11 cellular contexts compared by ENCODE assay signal in the genomic region with DNA sequence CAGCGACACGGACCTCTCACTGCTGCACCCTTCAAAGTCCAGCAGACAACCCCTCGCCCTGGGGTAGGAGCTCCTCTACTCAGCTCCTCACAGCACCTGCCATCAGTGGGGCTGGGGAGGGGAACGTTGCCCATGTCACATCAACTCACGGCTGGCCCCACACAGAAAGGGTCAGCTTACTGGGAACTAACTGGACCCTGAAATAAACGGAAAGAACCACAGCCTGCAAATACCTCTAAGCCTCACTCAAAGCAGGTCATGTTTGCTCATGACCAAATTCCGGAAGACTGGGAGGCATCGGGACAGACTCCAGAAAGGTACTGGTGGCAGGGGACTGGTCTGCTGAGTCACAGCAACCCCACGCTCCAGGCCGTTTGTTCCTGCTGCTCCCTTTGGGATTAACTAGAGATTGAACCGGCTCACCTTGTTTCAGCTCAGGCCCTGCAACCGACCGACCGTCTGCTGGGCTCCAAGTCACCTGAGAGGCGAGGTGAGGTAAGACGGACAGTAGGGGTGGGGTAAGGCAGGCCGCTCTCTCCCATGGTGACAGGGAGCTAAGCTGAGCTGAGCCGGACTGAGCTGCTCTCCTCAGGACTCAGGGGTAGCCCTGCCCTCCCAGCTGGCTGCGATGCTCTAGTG. TPM values are rescaled to one million over a fixed set of nuclear protein-coding genes. Genes with fewer than 3 reads are reported as not detected.
DNase-seq lines count a peak whose midpoint lies in the region; ATAC-seq, FAIRE-seq and TF ChIP-seq lines count a peak whose summit lies in the region.
"Had no signal": no experiment of that assay in that cellular context is flagged by ENCODE, and none has a peak within 500 bp of the region (broad histone marks: within the 10 kb centered on the region; RNA-seq: fewer than 3 reads in every experiment).

No MANE protein-coding gene starts in this region.

- H3K9me3 ChIP-seq in K562 (replicated peaks; ENCODE audit: control insufficient read depth, insufficient read depth, low read depth, low read length) = no peaks in the 10 kb centered on the region
- H3K9me3 ChIP-seq in lung (ENCODE audit: control insufficient read depth in 2 of 2, insufficient read depth in 1 of 2, low read length in 1 of 2) = peaks cover 0 to 3% of the 10 kb centered on the region in 2 donors
- no peaks in the 10 kb centered on the region for H3K9me3 ChIP-seq in upper lobe of right lung
- H3K9me3 ChIP-seq in small intestine (ENCODE audit: control insufficient read depth, low read depth) = no peaks in the 10 kb centered on the region

- no peak overlapping the region for H2AFZ ChIP-seq in K562 (ENCODE audit: low read depth, low read length)

- in situ Hi-C loops in K562 (cut with MboI) = loop anchor here (25.0 kb wide), 1 partner anchor 379 kb away; no protein-coding TSS in a partner anchor

- DNase-seq in activated naive CD4-positive, alpha-beta T cell treated with anti-CD3 and anti-CD28 coated beads, Interleukin-2, amount 50 U/mL, for 72 hours (ENCODE audit: low spot score in 2 of 2) = no peak
- DNase-seq in K562 (ENCODE audit: extremely low read depth in 1 of 4, low spot score in 3 of 4) (no peak), lung (ENCODE audit: low spot score) (peak; percentile 61), upper lobe of right lung (peak; percentile 79), activated gamma-delta T cell treated with Interleukin-2 at 50 U/mL for 16 hours (no peak), endothelial cell (ENCODE audit: low spot score) (no peak), small intestine (no peak)
- DNase-seq: NCI-H1092 had no signal

- H3K9me1 ChIP-seq in K562 (ENCODE audit: control insufficient read depth, insufficient read depth, low read length) = no peaks in the 10 kb centered on the region

- peaks cover 64% of the 10 kb centered on the region for H3K36me3 ChIP-seq in K562 (ENCODE audit: control insufficient read depth, insufficient read depth, low read length)
- no peaks in the 10 kb centered on the region for H3K36me3 ChIP-seq in lung (ENCODE audit: control insufficient read depth in 2 of 2, insufficient read depth in 2 of 2, low read length in 2 of 2)
- no peaks in the 10 kb centered on the region for H3K36me3 ChIP-seq in upper lobe of right lung
- H3K36me3 ChIP-seq in small intestine (ENCODE audit: control insufficient read depth in 2 of 2, insufficient read depth in 2 of 2, low read length in 2 of 2) = no peaks in the 10 kb centered on the region

- TF ChIP-seq RAD21 in K562 (CRISPR knock-in tag; conservative IDR thresholded peaks at IDR 0.05 in 1 of 2, IDR thresholded peaks at IDR 0.05 in 1 of 2) = no peak

- H3K4me3 ChIP-seq in K562 (no peak overlapping the region), lung (no peak overlapping the region), upper lobe of right lung (no peak overlapping the region), small intestine (ENCODE audit: low read depth in 1 of 2, low read length in 2 of 2) (no peak overlapping the region)

- peak; percentile 15 for FAIRE-seq in K562 (lab: Jason Lieb, UNC)
- FAIRE-seq in small intestine (lab: Jason Lieb, UNC) = no peak

- TF ChIP-seq EP300 in K562 (IDR thresholded peaks at IDR 0.05; ENCODE audit: low read length) = no peak

- no peaks in the 10 kb centered on the region for H3K27me3 Mint-ChIP-seq in activated naive CD4-positive, alpha-beta T cell treated with anti-CD3 and anti-CD28 coated beads, Interleukin-2, amount 50 U/mL, for 24 hours
- peaks cover 1% of the 10 kb centered on the region for H3K27me3 Mint-ChIP-seq in endothelial cell (ENCODE audit: unreplicated experiment)

- H3K27ac Mint-ChIP-seq in activated naive CD4-positive, alpha-beta T cell treated with anti-CD3 and anti-CD28 coated beads, Interleukin-2, amount 50 U/mL, for 24 hours = peak overlapping the region; percentile 99
- H3K27ac Mint-ChIP-seq in activated naive CD4-positive, alpha-beta T cell treated with anti-CD3 and anti-CD28 coated beads, Interleukin-2, amount 50 U/mL, for 72 hours = peak overlapping the region in 1 of 2 donors; percentile 93
- no peak overlapping the region for H3K27ac Mint-ChIP-seq in endothelial cell (ENCODE audit: unreplicated experiment)

- peak overlapping the region; percentile 91 for H3K9ac ChIP-seq in K562 (ENCODE audit: insufficient read depth in 1 of 2, low read depth in 2 of 2, low read length in 2 of 2)

- H3K79me2 ChIP-seq in K562 (ENCODE audit: control insufficient read depth, insufficient read depth, low read length) = peaks cover 69% of the 10 kb centered on the region

- H3K4me1 ChIP-seq in K562 (replicated peaks in 1 of 2; ENCODE audit: control insufficient read depth in 2 of 2, insufficient read depth in 2 of 2, low read length in 2 of 2) (peaks cover 38 to 51% of the 10 kb centered on the region in 2 experiments), lung (ENCODE audit: control insufficient read depth in 2 of 2, insufficient read depth in 2 of 2, low read length in 2 of 2) (peaks cover 0 to 4% of the 10 kb centered on the region in 2 donors), upper lobe of right lung (peaks cover 16% of the 10 kb centered on the region), small intestine (ENCODE audit: control insufficient read depth in 2 of 2, insufficient read depth in 1 of 2, low read depth in 1 of 2, low read length in 1 of 2) (no peaks in the 10 kb centered on the region)

- H4K20me1 ChIP-seq in K562 (replicated peaks; ENCODE audit: control insufficient read depth, insufficient read depth, low read length) = no peaks in the 10 kb centered on the region

- no peaks in the 10 kb centered on the region for H3K9me3 Mint-ChIP-seq in activated naive CD4-positive, alpha-beta T cell treated with anti-CD3 and anti-CD28 coated beads, Interleukin-2, amount 50 U/mL, for 24 hours
- no peaks in the 10 kb centered on the region for H3K9me3 Mint-ChIP-seq in activated naive CD4-positive, alpha-beta T cell treated with anti-CD3 and anti-CD28 coated beads, Interleukin-2, amount 50 U/mL, for 72 hours
- H3K9me3 Mint-ChIP-seq in endothelial cell (ENCODE audit: unreplicated experiment) = no peaks in the 10 kb centered on the region

- no TSS peak for BruUV-seq in K562 (replicated peaks; lab: Mats Ljungman, UMichigan)

- CTCF ChIA-PET in K562 (lab: Yijun Ruan, JAX; ENCODE audit: low intra/inter-chr PET ratio) = interaction anchor here (0.6 kb wide), 1 partner anchor 165 kb away, joined by 3 read pairs; no protein-coding TSS in a partner anchor

- POLR2A ChIA-PET in K562 (lab: Yijun Ruan, JAX) = interaction anchor here (0.6 to 1.9 kb wide), 8 partner anchors 11 to 895 kb away, joined by 3 to 12 read pairs (median 4); a partner anchor contains a TSS

- intact Hi-C loops in K562 (cut with micrococcal nuclease) (no loop called here), upper lobe of right lung (cut with DNase I) (no loop called here)

- peaks cover 2% of the 10 kb centered on the region for H3K36me3 Mint-ChIP-seq in activated naive CD4-positive, alpha-beta T cell treated with anti-CD3 and anti-CD28 coated beads, Interleukin-2, amount 50 U/mL, for 24 hours
- H3K36me3 Mint-ChIP-seq in activated naive CD4-positive, alpha-beta T cell treated with anti-CD3 and anti-CD28 coated beads, Interleukin-2, amount 50 U/mL, for 72 hours = peaks cover 0 to 8% of the 10 kb centered on the region in 2 donors
- peaks cover 3% of the 10 kb centered on the region for H3K36me3 Mint-ChIP-seq in endothelial cell (ENCODE audit: low read depth, unreplicated experiment)

- peaks cover 28% of the 10 kb centered on the region for H3K4me1 Mint-ChIP-seq in activated naive CD4-positive, alpha-beta T cell treated with anti-CD3 and anti-CD28 coated beads, Interleukin-2, amount 50 U/mL, for 24 hours
- H3K4me1 Mint-ChIP-seq in endothelial cell (ENCODE audit: unreplicated experiment) = no peaks in the 10 kb centered on the region

- TF ChIP-seq CTCF in K562 (IDR thresholded peaks at IDR 0.05 in 2 of 3, conservative IDR thresholded peaks at IDR 0.05 in 1 of 3; ENCODE audit: insufficient read depth in 2 of 3, low read depth in 1 of 3, low read length in 3 of 3) = no peak
- no peak for TF ChIP-seq CTCF in lung (IDR thresholded peaks at IDR 0.05; ENCODE audit: control extremely low read depth, extremely low read depth)
- no peak for TF ChIP-seq CTCF in upper lobe of right lung (IDR thresholded peaks at IDR 0.05)
- no peak for TF ChIP-seq CTCF in endothelial cell (IDR thresholded peaks at IDR 0.05; ENCODE audit: unreplicated experiment)

- ATAC-seq in activated naive CD4-positive, alpha-beta T cell treated with anti-CD3 and anti-CD28 coated beads, Interleukin-2, amount 50 U/mL, for 72 hours = no peak
- ATAC-seq in K562 = peak; percentile 12; the same call in 2 of the 3 replicates
- ATAC-seq in lung (ENCODE audit: insufficient read depth, low FRiP score) = no peak
- ATAC-seq in upper lobe of right lung = peak; percentile 66

- peak overlapping the region; percentile 30 for H3K4me3 Mint-ChIP-seq in activated naive CD4-positive, alpha-beta T cell treated with anti-CD3 and anti-CD28 coated beads, Interleukin-2, amount 50 U/mL, for 24 hours
- no peak overlapping the region for H3K4me3 Mint-ChIP-seq in endothelial cell (ENCODE audit: unreplicated experiment)

- H3K27ac ChIP-seq in K562 (ENCODE audit: extremely low read depth, low read depth, low read length) (peak overlapping the region; percentile 94), lung (ENCODE audit: low read depth in 1 of 2, low read length in 1 of 2) (peak overlapping the region; percentile 73 to 89), upper lobe of right lung (peak overlapping the region; percentile 83), small intestine (ENCODE audit: low read depth in 1 of 2, low read length in 1 of 2) (peak overlapping the region in 1 of 2 donors; percentile 67)

- no peaks in the 10 kb centered on the region for H3K27me3 ChIP-seq in K562 (ENCODE audit: control insufficient read depth in 2 of 2, insufficient read depth in 2 of 2, low read length in 2 of 2)
- H3K27me3 ChIP-seq in lung (ENCODE audit: control insufficient read depth, insufficient read depth) = no peaks in the 10 kb centered on the region
- H3K27me3 ChIP-seq in upper lobe of right lung = no peaks in the 10 kb centered on the region
- no peaks in the 10 kb centered on the region for H3K27me3 ChIP-seq in small intestine (ENCODE audit: control insufficient read depth in 2 of 2, insufficient read depth in 2 of 2, low read length in 2 of 2)

- WGBS in K562 (ENCODE audit: insufficient coverage, low coverage, missing lambda C conversion rate) = 59% methylated on average over 14 of the region's 19 CpGs
- WGBS in lung, 2 donors = 76 to 78% methylated on average over 19 of the region's 19 CpGs
- 85 to 91% (median 86%) methylated on average over 16 to 19 of the region's 19 CpGs for WGBS in small intestine, 3 donors

- no peak for TF ChIP-seq POLR2A in K562 (conservative IDR thresholded peaks at IDR 0.05)

- H3K4me2 ChIP-seq in K562 (ENCODE audit: insufficient read depth, low read length) = peak overlapping the region; percentile 87

RNA-seq across cellular contexts. Expression of a gene that starts 5.6 kb away (rescaled TPM):
- 10 to 100 TPM; 74.2 to 75.9 TPM for total RNA-seq in activated naive CD4-positive, alpha-beta T cell treated with anti-CD3 and anti-CD28 coated beads, Interleukin-2, amount 50 U/mL, for 72 hours
- total RNA-seq in K562 (2011; cell fraction: chromatin; rRNA removed; ENCODE audit: low replicate concordance) = 99.3 and 369 TPM in 2 replicates
- total RNA-seq in K562 (2011; cell fraction: nucleolus; rRNA removed) = 201 and 212 TPM in 2 replicates
- 122 and 126 TPM in 2 replicates for total RNA-seq in K562 (2011; cell fraction: nucleoplasm; rRNA removed)
- total RNA-seq in K562 (2014; rRNA removed) = 80.2 and 104 TPM in 2 replicates
- 28.7 and 44.7 TPM in 2 replicates for total RNA-seq in K562 (2014; rRNA removed; fragmentation: Illumina TruSeq; extraction: Trizol)
- 66.4 and 73.6 TPM in 2 replicates for total RNA-seq in K562 (2015; rRNA removed; fragmentation: Illumina TruSeq; extraction: Trizol)
- total RNA-seq in K562 (2021) = 205 and 212 TPM in 2 replicates
- polyA plus RNA-seq in K562 (2011; rRNA removed) = 44.6 and 133 TPM in 2 replicates
- 69.2 and 84.8 TPM in 2 replicates for polyA plus RNA-seq in K562 (2011; cell fraction: cytosol; rRNA removed)
- polyA plus RNA-seq in K562 (2011; cell fraction: nucleus; rRNA removed) = 266 and 292 TPM in 2 replicates
- polyA plus RNA-seq in K562 (2012) = 217 and 238 TPM in 2 replicates
- 222 and 260 TPM in 2 replicates for polyA plus RNA-seq in K562 (2014; fragmentation: Illumina TruSeq; extraction: Trizol)
- 10 to 100 TPM in 1 of 2 experiments, 1 to 10 TPM in 1; 2.9 to 18.3 TPM for polyA plus RNA-seq in K562 (2014; fragmentation: Nextera tagmentation; extraction: Ambion mirVana)
- 86.3 and 104 TPM in 2 replicates for polyA plus RNA-seq in K562 (2014; rRNA removed)
- 39.7 and 47.5 TPM in 2 replicates for polyA minus RNA-seq in K562 (2011; rRNA and poly(A)+ RNA removed)
- 94.5 and 147 TPM in 2 replicates for polyA minus RNA-seq in K562 (2011; cell fraction: cytosol; rRNA and poly(A)+ RNA removed)
- 96.3 and 128 TPM in 2 replicates for polyA minus RNA-seq in K562 (2011; cell fraction: nucleus; rRNA and poly(A)+ RNA removed)
- total RNA-seq in lung = 100 to 1,000 TPM in 1 of 2 donors, 10 to 100 TPM in 1; 24.3 to 106 TPM
- 10 to 100 TPM; 55.4 to 75.6 TPM for polyA plus RNA-seq in lung
- 84.9 TPM for total RNA-seq in upper lobe of right lung
- total RNA-seq in endothelial cell (ENCODE audit: unreplicated experiment) = 46.4 TPM
- 10 to 100 TPM; 10.5 to 23.4 (median 11.1) TPM for polyA plus RNA-seq in small intestine

RNA-seq across cellular contexts. Expression of a gene that starts 6.4 kb away (rescaled TPM):
- total RNA-seq in activated naive CD4-positive, alpha-beta T cell treated with anti-CD3 and anti-CD28 coated beads, Interleukin-2, amount 50 U/mL, for 72 hours = 10 to 100 TPM; 34.2 to 35.0 TPM
- total RNA-seq in K562 (2011; cell fraction: chromatin; rRNA removed; ENCODE audit: low replicate concordance) = 24.9 and 66.1 TPM in 2 replicates
- total RNA-seq in K562 (2011; cell fraction: nucleolus; rRNA removed) = 52.9 and 57.4 TPM in 2 replicates
- 30.5 and 36.4 TPM in 2 replicates for total RNA-seq in K562 (2011; cell fraction: nucleoplasm; rRNA removed)
- total RNA-seq in K562 (2014; rRNA removed) (28.2 and 45.3 TPM in 2 replicates), K562 (2014; rRNA removed; fragmentation: Illumina TruSeq; extraction: Trizol) (6.8 and 10.6 TPM in 2 replicates), K562 (2015; rRNA removed; fragmentation: Illumina TruSeq; extraction: Trizol) (21.9 and 22.2 TPM in 2 replicates), K562 (2021) (46.2 and 51.8 TPM in 2 replicates), lung (10 to 100 TPM; 12.0 to 58.3 TPM), upper lobe of right lung (33.4 TPM), endothelial cell (ENCODE audit: unreplicated experiment) (23.0 TPM)
- polyA plus RNA-seq in K562 (2011; rRNA removed) (23.4 and 29.9 TPM in 2 replicates), K562 (2014; fragmentation: Illumina TruSeq; extraction: Trizol) (18.6 and 29.3 TPM in 2 replicates), K562 (2014; fragmentation: Nextera tagmentation; extraction: Ambion mirVana) (under 1 TPM; 0.68 to 0.99 TPM), K562 (2014; rRNA removed) (52.9 and 60.0 TPM in 2 replicates), lung (10 to 100 TPM; 23.1 to 49.6 TPM), small intestine (10 to 100 TPM; 21.1 to 34.9 (median 34.2) TPM)
- 34.4 and 69.6 TPM in 2 replicates for polyA plus RNA-seq in K562 (2011; cell fraction: cytosol; rRNA removed)
- polyA plus RNA-seq in K562 (2011; cell fraction: nucleus; rRNA removed) = 90.6 and 112 TPM in 2 replicates
- polyA plus RNA-seq in K562 (2012) = 32.7 and 39.8 TPM in 2 replicates
- 4.2 and 5.7 TPM in 2 replicates for polyA minus RNA-seq in K562 (2011; rRNA and poly(A)+ RNA removed)
- 16.6 and 19.2 TPM in 2 replicates for polyA minus RNA-seq in K562 (2011; cell fraction: cytosol; rRNA and poly(A)+ RNA removed)
- polyA minus RNA-seq in K562 (2011; cell fraction: nucleus; rRNA and poly(A)+ RNA removed) = 19.4 and 22.9 TPM in 2 replicates

RNA-seq across cellular contexts. Expression of a gene that starts 25.0 kb away (rescaled TPM):
- total RNA-seq in activated naive CD4-positive, alpha-beta T cell treated with anti-CD3 and anti-CD28 coated beads, Interleukin-2, amount 50 U/mL, for 72 hours = 10 to 100 TPM; 27.7 to 32.7 TPM
- 62.3 and 136 TPM in 2 replicates for total RNA-seq in K562 (2011; cell fraction: chromatin; rRNA removed; ENCODE audit: low replicate concordance)
- total RNA-seq in K562 (2011; cell fraction: nucleolus; rRNA removed) = 135 and 139 TPM in 2 replicates
- 84.9 and 88.7 TPM in 2 replicates for total RNA-seq in K562 (2011; cell fraction: nucleoplasm; rRNA removed)
- total RNA-seq in K562 (2014; rRNA removed) = 53.3 and 67.6 TPM in 2 replicates
- total RNA-seq in K562 (2014; rRNA removed; fragmentation: Illumina TruSeq; extraction: Trizol) = 6.6 and 10.0 TPM in 2 replicates
- total RNA-seq in K562 (2015; rRNA removed; fragmentation: Illumina TruSeq; extraction: Trizol) = 27.0 and 32.3 TPM in 2 replicates
- 68.9 and 70.6 TPM in 2 replicates for total RNA-seq in K562 (2021)
- polyA plus RNA-seq in K562 (2011; rRNA removed) = 29.2 and 44.1 TPM in 2 replicates
- polyA plus RNA-seq in K562 (2011; cell fraction: cytosol; rRNA removed) = 45.6 and 88.5 TPM in 2 replicates
- 159 and 221 TPM in 2 replicates for polyA plus RNA-seq in K562 (2011; cell fraction: nucleus; rRNA removed)
- polyA plus RNA-seq in K562 (2012) = 47.8 and 77.3 TPM in 2 replicates
- 24.2 and 44.9 TPM in 2 replicates for polyA plus RNA-seq in K562 (2014; fragmentation: Illumina TruSeq; extraction: Trizol)
- 1 to 10 TPM in 1 of 2 experiments, under 1 TPM in 1; 0.75 to 1.8 TPM for polyA plus RNA-seq in K562 (2014; fragmentation: Nextera tagmentation; extraction: Ambion mirVana)
- polyA plus RNA-seq in K562 (2014; rRNA removed) = 62.9 and 66.7 TPM in 2 replicates
- 7.6 and 13.4 TPM in 2 replicates for polyA minus RNA-seq in K562 (2011; rRNA and poly(A)+ RNA removed)
- polyA minus RNA-seq in K562 (2011; cell fraction: cytosol; rRNA and poly(A)+ RNA removed) = 25.1 and 30.7 TPM in 2 replicates
- 25.2 and 34.2 TPM in 2 replicates for polyA minus RNA-seq in K562 (2011; cell fraction: nucleus; rRNA and poly(A)+ RNA removed)
- total RNA-seq in lung = 10 to 100 TPM; 21.5 to 48.6 TPM
- 10 to 100 TPM; 43.9 to 61.2 TPM for polyA plus RNA-seq in lung
- total RNA-seq in upper lobe of right lung = 42.6 TPM
- total RNA-seq in endothelial cell (ENCODE audit: unreplicated experiment) = 29.6 TPM
- 100 to 1,000 TPM in 2 of 3 donors, 10 to 100 TPM in 1; 61.4 to 123 (median 119) TPM for polyA plus RNA-seq in small intestine

RNA-seq across cellular contexts. Expression of a gene that starts 43.9 kb away (rescaled TPM):
- not detected for total RNA-seq in activated naive CD4-positive, alpha-beta T cell treated with anti-CD3 and anti-CD28 coated beads, Interleukin-2, amount 50 U/mL, for 72 hours
- total RNA-seq in K562 (2011; cell fraction: chromatin; rRNA removed; ENCODE audit: low replicate concordance) = not detected in 2 replicates
- not detected in 2 replicates for total RNA-seq in K562 (2011; cell fraction: nucleolus; rRNA removed)
- not detected in 2 replicates for total RNA-seq in K562 (2011; cell fraction: nucleoplasm; rRNA removed)
- total RNA-seq in K562 (2014; rRNA removed) (0.32 TPM in 1 of 2 replicates, not detected in the other), K562 (2014; rRNA removed; fragmentation: Illumina TruSeq; extraction: Trizol) (not detected in 2 replicates), K562 (2015; rRNA removed; fragmentation: Illumina TruSeq; extraction: Trizol) (not detected in 2 replicates), K562 (2021) (not detected in 2 replicates), lung (not detected), upper lobe of right lung (not detected), endothelial cell (ENCODE audit: unreplicated experiment) (not detected)
- polyA plus RNA-seq in K562 (2011; rRNA removed) (0.12 TPM in 1 of 2 replicates, not detected in the other), K562 (2014; fragmentation: Illumina TruSeq; extraction: Trizol) (not detected in 2 replicates), K562 (2014; fragmentation: Nextera tagmentation; extraction: Ambion mirVana) (not detected), K562 (2014; rRNA removed) (not detected in 2 replicates), lung (not detected), small intestine (not detected)
- not detected in 2 replicates for polyA plus RNA-seq in K562 (2011; cell fraction: cytosol; rRNA removed)
- polyA plus RNA-seq in K562 (2011; cell fraction: nucleus; rRNA removed) = not detected in 2 replicates
- not detected in 2 replicates for polyA plus RNA-seq in K562 (2012)
- not detected in 2 replicates for polyA minus RNA-seq in K562 (2011; rRNA and poly(A)+ RNA removed)
- polyA minus RNA-seq in K562 (2011; cell fraction: cytosol; rRNA and poly(A)+ RNA removed) = not detected in 2 replicates
- not detected in 2 replicates for polyA minus RNA-seq in K562 (2011; cell fraction: nucleus; rRNA and poly(A)+ RNA removed)
- total RNA-seq: OCI-LY7 had no signal
- polyA plus RNA-seq: BJ had no signal

RNA-seq across cellular contexts. Expression of a gene that starts 50.6 kb away (rescaled TPM):
- 10 to 100 TPM in 1 of 2 donors, 1 to 10 TPM in 1; 9.8 to 15.6 TPM for total RNA-seq in activated naive CD4-positive, alpha-beta T cell treated with anti-CD3 and anti-CD28 coated beads, Interleukin-2, amount 50 U/mL, for 72 hours
- total RNA-seq in K562 (2011; cell fraction: chromatin; rRNA removed; ENCODE audit: low replicate concordance) = 11.1 and 43.4 TPM in 2 replicates
- 58.4 and 62.9 TPM in 2 replicates for total RNA-seq in K562 (2011; cell fraction: nucleolus; rRNA removed)
- 27.9 and 31.5 TPM in 2 replicates for total RNA-seq in K562 (2011; cell fraction: nucleoplasm; rRNA removed)
- total RNA-seq in K562 (2014; rRNA removed) (21.7 and 28.6 TPM in 2 replicates), K562 (2014; rRNA removed; fragmentation: Illumina TruSeq; extraction: Trizol) (5.5 and 9.6 TPM in 2 replicates), K562 (2015; rRNA removed; fragmentation: Illumina TruSeq; extraction: Trizol) (19.7 and 20.7 TPM in 2 replicates), K562 (2021) (30.6 and 31.6 TPM in 2 replicates), lung (10 to 100 TPM; 11.1 to 30.9 TPM), upper lobe of right lung (23.7 TPM), endothelial cell (ENCODE audit: unreplicated experiment) (13.9 TPM)
- polyA plus RNA-seq in K562 (2011; rRNA removed) (10.7 and 15.1 TPM in 2 replicates), K562 (2014; fragmentation: Illumina TruSeq; extraction: Trizol) (16.7 and 33.1 TPM in 2 replicates), K562 (2014; fragmentation: Nextera tagmentation; extraction: Ambion mirVana) (1 to 10 TPM; 5.2 to 6.0 TPM), K562 (2014; rRNA removed) (26.2 and 33.4 TPM in 2 replicates), lung (10 to 100 TPM; 27.3 to 33.0 TPM), small intestine (10 to 100 TPM; 11.6 to 19.1 (median 12.4) TPM)
- 16.7 and 48.0 TPM in 2 replicates for polyA plus RNA-seq in K562 (2011; cell fraction: cytosol; rRNA removed)
- polyA plus RNA-seq in K562 (2011; cell fraction: nucleus; rRNA removed) = 25.2 and 42.1 TPM in 2 replicates
- 32.7 and 34.9 TPM in 2 replicates for polyA plus RNA-seq in K562 (2012)
- polyA minus RNA-seq in K562 (2011; rRNA and poly(A)+ RNA removed) = 4.8 and 7.1 TPM in 2 replicates
- polyA minus RNA-seq in K562 (2011; cell fraction: cytosol; rRNA and poly(A)+ RNA removed) = 14.8 and 15.9 TPM in 2 replicates
- polyA minus RNA-seq in K562 (2011; cell fraction: nucleus; rRNA and poly(A)+ RNA removed) = 13.5 and 16.4 TPM in 2 replicates

Comparison
In these comparisons a context has a peak if more than half of its experiments do, and no peak if none do; other contexts are left out.
1. ATAC-seq: peak in K562 (single experiment) and upper lobe of right lung (single experiment); none in activated naive CD4-positive, alpha-beta T cell treated with anti-CD3 and anti-CD28 coated beads, Interleukin-2, amount 50 U/mL, for 72 hours (0 of 2) and lung (single experiment).
2. DNase-seq: peak in lung (single experiment) and upper lobe of right lung (single experiment); none in activated naive CD4-positive, alpha-beta T cell treated with anti-CD3 and anti-CD28 coated beads, Interleukin-2, amount 50 U/mL, for 72 hours (0 of 2), K562 (0 of 4), activated gamma-delta T cell treated with Interleukin-2 at 50 U/mL for 16 hours (single experiment), endothelial cell (single experiment) and small intestine (single experiment).